In the genomic region with DNA sequence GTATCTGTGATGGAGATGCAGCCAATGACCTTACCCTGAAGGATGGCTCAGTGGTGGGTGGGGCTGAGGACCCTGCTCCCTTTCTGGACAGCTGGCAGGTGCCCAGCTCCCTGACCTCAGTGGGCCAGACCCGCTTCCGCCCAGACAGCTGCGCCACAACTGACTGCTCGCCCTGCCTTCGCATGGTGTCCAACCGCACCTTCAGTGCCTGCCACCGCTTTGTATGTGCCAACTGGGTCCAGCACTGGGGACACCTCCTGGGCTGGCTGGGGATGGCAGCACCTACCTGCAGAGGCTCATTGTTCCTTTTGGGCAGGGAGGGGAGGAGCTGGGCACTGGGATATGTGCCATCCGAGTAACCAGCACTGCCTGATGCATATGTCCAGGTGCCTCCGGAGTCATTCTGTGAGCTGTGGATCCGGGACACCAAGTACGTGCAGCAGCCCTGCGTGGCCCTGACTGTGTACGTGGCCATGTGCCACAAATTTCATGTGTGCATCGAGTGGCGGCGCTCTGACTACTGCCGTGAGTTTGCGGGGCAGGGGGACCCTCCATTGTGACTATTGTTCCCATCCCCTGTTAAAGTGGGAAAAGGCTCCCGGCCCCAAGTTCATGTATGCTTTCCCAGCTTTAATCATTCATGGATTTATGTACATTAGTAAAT, we compare ENCODE assay signal across 3 cellular contexts.
TF ChIP-seq lines count a peak whose summit lies in the region.

No MANE protein-coding gene starts in this region.

TF ChIP-seq in SK-N-SH, 30 proteins besides CTCF, POLR2A, EP300 and RAD21:
- no peak for TF ChIP-seq NRF1 (IDR thresholded peaks at IDR 0.05; ENCODE audit: low read depth, low read length)
- TF ChIP-seq RXRA (IDR thresholded peaks at IDR 0.05; ENCODE audit: borderline replicate concordance, low read depth), result no peak
- TF ChIP-seq, protein P1, sequence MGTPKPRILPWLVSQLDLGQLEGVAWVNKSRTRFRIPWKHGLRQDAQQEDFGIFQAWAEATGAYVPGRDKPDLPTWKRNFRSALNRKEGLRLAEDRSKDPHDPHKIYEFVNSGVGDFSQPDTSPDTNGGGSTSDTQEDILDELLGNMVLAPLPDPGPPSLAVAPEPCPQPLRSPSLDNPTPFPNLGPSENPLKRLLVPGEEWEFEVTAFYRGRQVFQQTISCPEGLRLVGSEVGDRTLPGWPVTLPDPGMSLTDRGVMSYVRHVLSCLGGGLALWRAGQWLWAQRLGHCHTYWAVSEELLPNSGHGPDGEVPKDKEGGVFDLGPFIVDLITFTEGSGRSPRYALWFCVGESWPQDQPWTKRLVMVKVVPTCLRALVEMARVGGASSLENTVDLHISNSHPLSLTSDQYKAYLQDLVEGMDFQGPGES (IDR thresholded peaks at IDR 0.05; ENCODE audit: low read depth, low read length), result no peak
- no peak for TF ChIP-seq SMC3 (IDR thresholded peaks at IDR 0.05; ENCODE audit: low read depth, low read length)
- TF ChIP-seq TCF12 (IDR thresholded peaks at IDR 0.05), result no peak
- TF ChIP-seq NFIC (IDR thresholded peaks at IDR 0.05; ENCODE audit: borderline replicate concordance), result no peak
- no peak for TF ChIP-seq FOXJ3 (CRISPR knock-in tag; IDR thresholded peaks at IDR 0.05)
- no peak for TF ChIP-seq FOXM1 (IDR thresholded peaks at IDR 0.05; ENCODE audit: low read depth)
- TF ChIP-seq POLR2AphosphoS5 (IDR thresholded peaks at IDR 0.05; ENCODE audit: low read depth, low read length), result no peak
- TF ChIP-seq YY1 (IDR thresholded peaks at IDR 0.05; ENCODE audit: low read depth), result no peak
- no peak for TF ChIP-seq RCOR1 (IDR thresholded peaks at IDR 0.05; ENCODE audit: low read length)
- TF ChIP-seq GATA2 (CRISPR knock-in tag; IDR thresholded peaks at IDR 0.05), result no peak
- no peak for TF ChIP-seq GABPA (IDR thresholded peaks at IDR 0.05; ENCODE audit: low read depth)
- TF ChIP-seq JUND (IDR thresholded peaks at IDR 0.05), result no peak
- no peak for TF ChIP-seq MAX (IDR thresholded peaks at IDR 0.05; ENCODE audit: low read depth)
- no peak for TF ChIP-seq RFX5 (IDR thresholded peaks at IDR 0.05; ENCODE audit: low read length)
- no peak for TF ChIP-seq TEAD4 (IDR thresholded peaks at IDR 0.05; ENCODE audit: borderline replicate concordance, insufficient read depth)
- no peak for TF ChIP-seq MEF2A (IDR thresholded peaks at IDR 0.05; ENCODE audit: borderline replicate concordance, low read depth)
- TF ChIP-seq ZBTB33 (IDR thresholded peaks at IDR 0.05; ENCODE audit: borderline replicate concordance, low read depth), result no peak
- TF ChIP-seq SIN3A (IDR thresholded peaks at IDR 0.05; ENCODE audit: borderline replicate concordance, low read depth, low read length), result no peak
TF ChIP-seq in SK-N-SH: peak in this region for 0.

TF ChIP-seq in SK-N-SH treated with all-trans-retinoic acid at 6 μM for 48 hours, 23 proteins besides CTCF, POLR2A, EP300 and RAD21:
- no peak for TF ChIP-seq GLIS3 (CRISPR knock-in tag; IDR thresholded peaks at IDR 0.05)

TF ChIP-seq in GM23338, 12 proteins besides CTCF, POLR2A, EP300 and RAD21:
- no peak for TF ChIP-seq JUNB (IDR thresholded peaks at IDR 0.05; ENCODE audit: unreplicated experiment)
